In genomic region chr2:11168488-11168887, GRCh38 we compare ENCODE assay signal across 1 cellular context.
TF ChIP-seq lines count a peak whose summit lies in the region.

No MANE protein-coding gene starts in this region.

TF ChIP-seq in GM23338, 12 proteins besides CTCF, POLR2A, EP300 and RAD21 (continued from another document):
- TF ChIP-seq ZNF462 (CRISPR knock-in tag; IDR thresholded peaks at IDR 0.05), result no peak
- TF ChIP-seq CREB1 (CRISPR knock-in tag; IDR thresholded peaks at IDR 0.05; ENCODE audit: low read depth), result no peak
- TF ChIP-seq EZH2phosphoT487 (IDR thresholded peaks at IDR 0.05; ENCODE audit: unreplicated experiment), result no peak
- no peak for TF ChIP-seq ZNF114 (CRISPR knock-in tag; IDR thresholded peaks at IDR 0.05)
- no peak for TF ChIP-seq NANOG (IDR thresholded peaks at IDR 0.05; ENCODE audit: borderline replicate concordance)
- no peak for TF ChIP-seq REST (IDR thresholded peaks at IDR 0.05; ENCODE audit: unreplicated experiment)
- TF ChIP-seq ETS1 (IDR thresholded peaks at IDR 0.05), result no peak
- TF ChIP-seq EZH2 (IDR thresholded peaks at IDR 0.05; ENCODE audit: low read depth, unreplicated experiment), result no peak
